Comparison of ENCODE assay signal across 14 cellular contexts in genomic region chr19:39046037-39046821, GRCh38. TPM values are rescaled to one million over a fixed set of nuclear protein-coding genes. Genes with fewer than 3 reads are reported as not detected.
DNase-seq lines count a peak whose midpoint lies in the region; ATAC-seq and TF ChIP-seq lines count a peak whose summit lies in the region.
"Had no signal": no experiment of that assay in that cellular context is flagged by ENCODE, and none has a peak within 500 bp of the region (broad histone marks: within the 10 kb centered on the region; RNA-seq: fewer than 3 reads in every experiment).

No MANE protein-coding gene starts in this region.

- peak; percentile 37 for ATAC-seq in CD4-positive, alpha-beta T cell (ENCODE audit: poor library complexity)
- ATAC-seq in GM19452 (IDR thresholded peaks at IDR 0.05; ENCODE audit: unreplicated experiment) = no peak
- no peak for ATAC-seq in right cardiac atrium

- H3K27ac ChIP-seq in CD4-positive, alpha-beta T cell (ENCODE audit: low read depth, low read length) = no peak overlapping the region
- no peak overlapping the region for H3K27ac ChIP-seq in SK-N-MC
- H3K27ac ChIP-seq in right cardiac atrium (ENCODE audit: low read length) = no peak overlapping the region
- H3K27ac ChIP-seq: colonic mucosa had no signal

- no peak overlapping the region for H3K9ac ChIP-seq in SK-N-MC (ENCODE audit: insufficient read length)

- peak overlapping the region; percentile 53 for H3K4me3 ChIP-seq in SK-N-MC
- H3K4me3 ChIP-seq in right cardiac atrium (ENCODE audit: low read length) = no peak overlapping the region
- H3K4me3 ChIP-seq: colonic mucosa had no signal

- no peaks in the 10 kb centered on the region for H3K36me3 ChIP-seq in SK-N-MC (ENCODE audit: insufficient read depth, low read length)
- H3K36me3 ChIP-seq: colonic mucosa had no signal

- POLR2A ChIA-PET in CD4-positive, alpha-beta T cell (lab: Charles Lee) = no interaction called here

- H3K4me1 Mint-ChIP-seq in CD4-positive, alpha-beta T cell (ENCODE audit: low read depth) = no peaks in the 10 kb centered on the region
- H3K4me1 Mint-ChIP-seq: activated B cell treated with CpG ODN at 0.5 μM for 24 hours had no signal

- H3K36me3 Mint-ChIP-seq in CD4-positive, alpha-beta T cell (ENCODE audit: low read depth) = no peaks in the 10 kb centered on the region

- H3K27me3 ChIP-seq in CD4-positive, alpha-beta T cell (ENCODE audit: control insufficient read depth, insufficient read depth, low read length) = no peaks in the 10 kb centered on the region
- no peaks in the 10 kb centered on the region for H3K27me3 ChIP-seq in right cardiac atrium (ENCODE audit: control insufficient read depth, insufficient read depth)
- H3K27me3 ChIP-seq: colonic mucosa had no signal

- no peak for DNase-seq in CD4-positive, alpha-beta T cell
- DNase-seq in HT-29 (ENCODE audit: low spot score) (peak; percentile 69), SK-N-MC (ENCODE audit: low read depth, low spot score) (no peak), iris pigment epithelial cell (ENCODE audit: low read depth) (peak; percentile 7), Ammon's horn (ENCODE audit: low spot score) (no peak), right cardiac atrium (no peak)
- no peak for DNase-seq in NK-92 treated with Interleukin-12 subunit alpha and Interleukin-12 subunit beta, amount 100 ng/mL, for 24 hours (lab: John Stamatoyannopoulos, UW)
- DNase-seq: activated B cell treated with CpG ODN at 0.5 μM for 24 hours; activated naive CD4-positive, alpha-beta T cell; colonic mucosa; NCI-H524 treated with DMSO at 0.1 percent for 48 hours had no signal

- no peaks in the 10 kb centered on the region for H3K4me1 ChIP-seq in right cardiac atrium (ENCODE audit: control insufficient read depth, insufficient read depth, low read length)
- H3K4me1 ChIP-seq: colonic mucosa had no signal

- H3K9me3 ChIP-seq in CD4-positive, alpha-beta T cell (ENCODE audit: control insufficient read depth, low read length) = no peaks in the 10 kb centered on the region
- H3K9me3 ChIP-seq in SK-N-MC (ENCODE audit: low read depth, low read length) (no peaks in the 10 kb centered on the region), right cardiac atrium (ENCODE audit: control insufficient read depth, low read length) (no peaks in the 10 kb centered on the region)
- H3K9me3 ChIP-seq: colonic mucosa had no signal

- no peak overlapping the region for H3K4me3 Mint-ChIP-seq in CD4-positive, alpha-beta T cell
- H3K4me3 Mint-ChIP-seq: activated B cell treated with CpG ODN at 0.5 μM for 24 hours had no signal

- H3K9me3 Mint-ChIP-seq in CD4-positive, alpha-beta T cell = no peaks in the 10 kb centered on the region

- intact Hi-C loops in CD4-positive, alpha-beta T cell (cut with DNase I, micrococcal nuclease) = no loop called here
- intact Hi-C loops in right cardiac atrium (cut with DNase I) = no loop called here

- H3K27me3 Mint-ChIP-seq in CD4-positive, alpha-beta T cell = peaks cover 4% of the 10 kb centered on the region
- H3K27me3 Mint-ChIP-seq: activated B cell treated with CpG ODN at 0.5 μM for 24 hours had no signal

- 69% methylated on average over 7 of the region's 7 CpGs for WGBS in right cardiac atrium

- CTCF ChIA-PET in CD4-positive, alpha-beta T cell (lab: Charles Lee) = interaction anchor here (0.6 kb wide), 1 partner anchor 394 kb away, joined by 3 read pairs; no protein-coding TSS in a partner anchor

- no peak for TF ChIP-seq CTCF in CD4-positive, alpha-beta T cell (IDR thresholded peaks at IDR 0.05)

- H3K27ac Mint-ChIP-seq in CD4-positive, alpha-beta T cell = no peak overlapping the region
- H3K27ac Mint-ChIP-seq: activated B cell treated with CpG ODN at 0.5 μM for 24 hours had no signal

RNA-seq across cellular contexts. Expression of gene FBXO27, which starts 13.9 kb away (rescaled TPM):
- total RNA-seq in CD4-positive, alpha-beta T cell = under 1 TPM in 1 of 2 experiments, not detected in 1; 0.11 TPM
- not detected in 2 replicates for total RNA-seq in HT-29 (2014; rRNA removed; shearing (Covaris generic))
- 10 to 100 TPM; 18.4 to 26.4 (median 20.2) TPM for total RNA-seq in right cardiac atrium
- polyA plus RNA-seq in right cardiac atrium = 10.9 TPM
- total RNA-seq: mononuclear cell had no signal

RNA-seq across cellular contexts. Expression of gene ACP7, which starts 37.9 kb away (rescaled TPM):
- not detected for total RNA-seq in CD4-positive, alpha-beta T cell
- not detected in 2 replicates for total RNA-seq in HT-29 (2014; rRNA removed; shearing (Covaris generic))
- not detected for total RNA-seq in right cardiac atrium
- polyA plus RNA-seq in right cardiac atrium = not detected
- total RNA-seq: activated B cell treated with CpG ODN at 0.5 μM for 24 hours, colonic mucosa, glomerular endothelial cell, mononuclear cell had no signal

Comparison
In these comparisons a context has a peak if more than half of its experiments do, and no peak if none do; other contexts are left out.
1. DNase-seq: peak in HT-29 (single experiment) and iris pigment epithelial cell (single experiment); none in CD4-positive, alpha-beta T cell (0 of 10), SK-N-MC (single experiment), NK-92 treated with Interleukin-12 subunit alpha and Interleukin-12 subunit beta, amount 100 ng/mL, for 24 hours (single experiment), Ammon's horn (single experiment) and right cardiac atrium (0 of 3).
2. RNA of gene FBXO27, which starts 13.9 kb away (total RNA-seq): 18.4 to 26.4 TPM in right cardiac atrium; 0.11 TPM in CD4-positive, alpha-beta T cell and not detected in HT-29; every median in the first group is over 10 times any median in the second.